Comparison of ENCODE assay signal across 8 cellular contexts in the genomic region with DNA sequence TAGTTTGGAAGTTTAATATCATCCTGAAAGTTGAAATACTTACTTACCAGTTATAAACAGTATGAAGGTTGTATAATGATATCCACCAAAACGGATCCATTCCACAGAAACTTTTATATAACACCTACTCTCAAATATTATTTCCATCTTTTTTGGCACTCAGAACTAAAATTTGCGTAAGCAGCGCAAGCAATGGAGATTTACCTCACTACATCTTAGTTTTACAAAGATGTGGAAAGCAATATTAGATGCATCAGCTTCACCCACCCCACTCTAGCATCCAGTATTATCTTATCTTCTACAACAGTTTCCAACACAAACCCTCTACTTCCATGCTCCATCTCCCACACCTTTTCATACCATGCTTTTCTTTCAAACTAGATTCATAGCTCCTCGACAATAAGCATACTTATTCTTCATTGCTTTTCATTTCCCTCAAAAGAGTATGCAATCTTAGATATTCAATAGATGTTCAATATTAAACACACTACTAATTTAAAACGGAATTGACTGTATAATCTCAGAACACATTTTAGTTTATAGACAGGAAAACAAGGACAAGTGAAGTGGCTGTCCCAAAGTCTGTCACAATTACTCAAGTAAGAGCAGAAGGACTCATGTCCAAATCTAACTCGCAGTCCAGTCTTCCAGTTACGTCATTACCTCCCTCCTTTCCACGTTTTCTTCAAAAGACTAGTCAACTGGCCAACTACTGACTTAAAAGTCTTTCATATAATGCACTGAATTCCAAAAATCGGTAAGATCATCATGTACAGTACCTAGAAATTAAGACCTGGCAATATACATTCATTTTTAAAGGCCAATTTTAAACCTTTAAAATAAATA. TPM values are rescaled to one million over a fixed set of nuclear protein-coding genes. Genes with fewer than 3 reads are reported as not detected.
DNase-seq lines count a peak whose midpoint lies in the region; ATAC-seq, FAIRE-seq and TF ChIP-seq lines count a peak whose summit lies in the region.

No MANE protein-coding gene starts in this region.

- TF ChIP-seq EP300 in esophagus muscularis mucosa (IDR thresholded peaks at IDR 0.05) = no peak

- H3K36me3 ChIP-seq in Panc1 (ENCODE audit: control insufficient read depth, insufficient read depth, low read length) (peaks cover 11% of the 10 kb centered on the region), esophagus muscularis mucosa (peaks cover 0 to 6% (median 0%) of the 10 kb centered on the region in 4 donors), rectal smooth muscle tissue (ENCODE audit: control insufficient read depth, insufficient read depth, low read length) (no peaks in the 10 kb centered on the region)

- H3K9me3 ChIP-seq in Panc1 (ENCODE audit: control insufficient read depth, insufficient read depth, low read depth, low read length) (no peaks in the 10 kb centered on the region), esophagus muscularis mucosa (no peaks in the 10 kb centered on the region)

- TF ChIP-seq POLR2A in esophagus muscularis mucosa (IDR thresholded peaks at IDR 0.05; ENCODE audit: low read depth) = no peak

- no peak overlapping the region for H3K9ac ChIP-seq in rectal smooth muscle tissue (ENCODE audit: low read length)

- BruUV-seq in Panc1 (replicated peaks; lab: Mats Ljungman, UMichigan) = no TSS peak

- no peak for TF ChIP-seq CTCF in Panc1 (IDR thresholded peaks at IDR 0.05)
- no peak for TF ChIP-seq CTCF in esophagus muscularis mucosa (IDR thresholded peaks at IDR 0.05)

- POLR2A ChIA-PET in Panc1 (lab: Charles Lee) = interaction anchor here (0.6 to 1.1 kb wide), 2 partner anchors 48 to 56 kb away, joined by 3 to 8 read pairs; no protein-coding TSS in a partner anchor

- intact Hi-C loops in Panc1 (cut with micrococcal nuclease; ENCODE audit: unreplicated experiment) (loop anchor here (10.0 kb wide), 1 partner anchor 61 kb away; no protein-coding TSS in a partner anchor), esophagus muscularis mucosa (cut with DNase I) (no loop called here)

- in situ Hi-C loops in Panc1 (cut with HindIII; ENCODE audit: low pct_unique_long_range_greater_than_20kb, low sequenced_read_pairs) = no loop called here

- 25% methylated on average over 9 of the region's 9 CpGs for WGBS in esophagus muscularis mucosa

- peak overlapping the region; percentile 94 to 99 for H3K4me3 ChIP-seq in Panc1 (ENCODE audit: low read depth in 2 of 2, low read length in 2 of 2)
- H3K4me3 ChIP-seq in esophagus muscularis mucosa = peak overlapping the region; percentile 85 to 100 (median 98)
- peak overlapping the region; percentile 93 for H3K4me3 ChIP-seq in rectal smooth muscle tissue (ENCODE audit: low read length)

- DNase-seq in GM19239 (ENCODE audit: insufficient read length, low spot score) (no peak), Panc1 (ENCODE audit: low read depth, low spot score) (no peak), esophagus muscularis mucosa (ENCODE audit: extremely low spot score) (no peak), COR-L47 (lab: John Stamatoyannopoulos, UW) (no peak), NCI-H146 (lab: John Stamatoyannopoulos, UW) (no peak), islet precursor cell (no peak)

- no peaks in the 10 kb centered on the region for H3K27me3 ChIP-seq in Panc1 (ENCODE audit: control insufficient read depth, insufficient read depth, low read length)
- H3K27me3 ChIP-seq in esophagus muscularis mucosa = no peaks in the 10 kb centered on the region
- H3K27me3 ChIP-seq in rectal smooth muscle tissue (ENCODE audit: control insufficient read depth, insufficient read depth, low read length) = no peaks in the 10 kb centered on the region

- ATAC-seq in Panc1 (no peak), HG03432 (IDR thresholded peaks at IDR 0.05; ENCODE audit: unreplicated experiment) (no peak)

- CTCF ChIA-PET in Panc1 (lab: Charles Lee) = no interaction called here

- peak overlapping the region; percentile 98 for H3K27ac ChIP-seq in Panc1 (ENCODE audit: low read length)
- peak overlapping the region; percentile 100 for H3K27ac ChIP-seq in esophagus muscularis mucosa (replicated peaks in 1 of 4)
- peak overlapping the region; percentile 35 for H3K27ac ChIP-seq in rectal smooth muscle tissue (ENCODE audit: low read depth, low read length)

- peak; percentile 39 for FAIRE-seq in GM19239 (lab: Jason Lieb, UNC)

- H3K4me1 ChIP-seq in Panc1 (ENCODE audit: control insufficient read depth, insufficient read depth, low read length) (peaks cover 47% of the 10 kb centered on the region), esophagus muscularis mucosa (peaks cover 48 to 74% (median 73%) of the 10 kb centered on the region in 4 donors), rectal smooth muscle tissue (ENCODE audit: control insufficient read depth, insufficient read depth, low read length) (peaks cover 19% of the 10 kb centered on the region)

RNA-seq across cellular contexts. Expression of a gene that starts 2.2 kb away (rescaled TPM):
- total RNA-seq in Panc1 (2021; ENCODE audit: unreplicated experiment) (184 TPM), esophagus muscularis mucosa (100 to 1,000 TPM in 2 of 4 donors, 10 to 100 TPM in 2; 89.0 to 142 (median 115) TPM)
- 179 TPM for polyA plus RNA-seq in Panc1 (2012; ENCODE audit: insufficient read length)

RNA-seq across cellular contexts. Expression of a gene that starts 46.9 kb away (rescaled TPM):
- 301 TPM for total RNA-seq in Panc1 (2021; ENCODE audit: unreplicated experiment)
- polyA plus RNA-seq in Panc1 (2012; ENCODE audit: insufficient read length) = 270 TPM
- 100 to 1,000 TPM; 170 to 345 (median 322) TPM for total RNA-seq in esophagus muscularis mucosa

Comparison
In these comparisons a context has a peak if more than half of its experiments do, and no peak if none do; other contexts are left out.
1. H3K27ac ChIP-seq: peak in every context shown above with its lines; median percentile 100 in esophagus muscularis mucosa; 98 in Panc1; 35 in rectal smooth muscle tissue.